14 cellular contexts compared by ENCODE assay signal in genomic region chr2:88757025-88757424, GRCh38.
DNase-seq lines count a peak whose midpoint lies in the region; ATAC-seq, FAIRE-seq and TF ChIP-seq lines count a peak whose summit lies in the region.
"Had no signal": no experiment of that assay in that cellular context is flagged by ENCODE, and none has a peak within 500 bp of the region (broad histone marks: within the 10 kb centered on the region; RNA-seq: fewer than 3 reads in every experiment).

No MANE protein-coding gene starts in this region.

- TF ChIP-seq EP300 in HepG2 (IDR thresholded peaks at IDR 0.05; ENCODE audit: low read depth in 2 of 2, low read length in 2 of 2) (no peak), HepG2 (CRISPR knock-in tag; IDR thresholded peaks at IDR 0.05; ENCODE audit: borderline replicate concordance) (no peak)

- no peak overlapping the region for H3K4me3 Mint-ChIP-seq in activated naive CD8-positive, alpha-beta T cell treated with anti-CD3 and anti-CD28 coated beads for 36 hours
- no peak overlapping the region for H3K4me3 Mint-ChIP-seq in activated naive CD8-positive, alpha-beta T cell treated with anti-CD3 and anti-CD28 coated beads, Interleukin-2, amount 50 U/mL, for 24 hours
- H3K4me3 Mint-ChIP-seq: HFFc6 had no signal

- no peaks in the 10 kb centered on the region for H3K79me2 ChIP-seq in OCI-LY1 (ENCODE audit: insufficient read depth, low read length)
- no peaks in the 10 kb centered on the region for H3K79me2 ChIP-seq in HepG2 (ENCODE audit: insufficient read depth, low read length)

- H3K9ac ChIP-seq in OCI-LY1 (ENCODE audit: low read length) (no peak overlapping the region), HepG2 (ENCODE audit: insufficient read depth, low read depth, low read length) (no peak overlapping the region)

- H3K36me3 Mint-ChIP-seq in activated naive CD8-positive, alpha-beta T cell treated with anti-CD3 and anti-CD28 coated beads for 36 hours = peaks cover 64% of the 10 kb centered on the region
- peaks cover 49% of the 10 kb centered on the region for H3K36me3 Mint-ChIP-seq in activated naive CD8-positive, alpha-beta T cell treated with anti-CD3 and anti-CD28 coated beads, Interleukin-2, amount 50 U/mL, for 24 hours (ENCODE audit: low read depth)

- no peaks in the 10 kb centered on the region for H3K27me3 Mint-ChIP-seq in activated naive CD8-positive, alpha-beta T cell treated with anti-CD3 and anti-CD28 coated beads for 36 hours
- H3K27me3 Mint-ChIP-seq in activated naive CD8-positive, alpha-beta T cell treated with anti-CD3 and anti-CD28 coated beads, Interleukin-2, amount 50 U/mL, for 24 hours = peaks cover 3% of the 10 kb centered on the region
- H3K27me3 Mint-ChIP-seq: IgD-negative memory B cell had no signal

- DNase-seq in activated naive CD8-positive, alpha-beta T cell treated with anti-CD3 and anti-CD28 coated beads for 36 hours = no peak
- DNase-seq in activated naive CD8-positive, alpha-beta T cell treated with anti-CD3 and anti-CD28 coated beads, Interleukin-2, amount 50 U/mL, for 24 hours = no peak
- DNase-seq in HepG2 (ENCODE audit: low spot score) = no peak
- no peak for DNase-seq in upper lobe of right lung
- no peak for DNase-seq in right atrium auricular region (ENCODE audit: low spot score)
- no peak for DNase-seq in NCI-H345 (lab: John Stamatoyannopoulos, UW)
- no peak for DNase-seq in prostate gland (ENCODE audit: low spot score)
- DNase-seq: Calu3, DMS 273 treated with DMSO at 0.1 percent for 48 hours, HCEC 1CT, HFFc6 had no signal

- TF ChIP-seq POLR2A in HepG2 (IDR thresholded peaks at IDR 0.05; ENCODE audit: insufficient read depth in 1 of 2, low read depth in 2 of 2, low read length in 2 of 2) (no peak), prostate gland (IDR thresholded peaks at IDR 0.05) (no peak)

- BruUV-seq in HepG2 (replicated peaks; lab: Mats Ljungman, UMichigan) = no TSS peak

- no peaks in the 10 kb centered on the region for H3K9me2 ChIP-seq in OCI-LY1 (ENCODE audit: low read depth, low read length)

- peak overlapping the region; percentile 3 for H3K27ac Mint-ChIP-seq in activated naive CD8-positive, alpha-beta T cell treated with anti-CD3 and anti-CD28 coated beads for 36 hours
- H3K27ac Mint-ChIP-seq in activated naive CD8-positive, alpha-beta T cell treated with anti-CD3 and anti-CD28 coated beads, Interleukin-2, amount 50 U/mL, for 24 hours = no peak overlapping the region
- H3K27ac Mint-ChIP-seq: HFFc6 had no signal

- H3K4me1 Mint-ChIP-seq in activated naive CD8-positive, alpha-beta T cell treated with anti-CD3 and anti-CD28 coated beads for 36 hours = peaks cover 28% of the 10 kb centered on the region
- peaks cover 26% of the 10 kb centered on the region for H3K4me1 Mint-ChIP-seq in activated naive CD8-positive, alpha-beta T cell treated with anti-CD3 and anti-CD28 coated beads, Interleukin-2, amount 50 U/mL, for 24 hours

- POLR2A ChIA-PET in HepG2 (lab: Yijun Ruan, JAX) = no interaction called here

- H3K36me3 ChIP-seq in OCI-LY1 (ENCODE audit: insufficient read depth, low read length) (peaks cover 9% of the 10 kb centered on the region), HepG2 (replicated peaks in 1 of 2; ENCODE audit: control insufficient read depth in 1 of 2, insufficient read depth in 2 of 2, low read length in 2 of 2) (peaks cover 1 to 4% of the 10 kb centered on the region in 2 experiments; a peak in 2 of 5 replicates), upper lobe of right lung (peaks cover 10% of the 10 kb centered on the region), right atrium auricular region (no peaks in the 10 kb centered on the region), prostate gland (no peaks in the 10 kb centered on the region)

- in situ Hi-C loops in HepG2 (cut with HindIII; ENCODE audit: extremely low pct_ligation_motif_present, low pct_unique_long_range_greater_than_20kb) = no loop called here

- H3K4me3 ChIP-seq in OCI-LY1 (ENCODE audit: low read depth, low read length, poor library complexity, severe bottlenecking) (no peak overlapping the region), HepG2 (replicated peaks in 1 of 3; ENCODE audit: insufficient read depth in 1 of 3, low read depth in 2 of 3, low read length in 3 of 3) (no peak overlapping the region), upper lobe of right lung (no peak overlapping the region), right atrium auricular region (no peak overlapping the region), prostate gland (no peak overlapping the region)

- no peaks in the 10 kb centered on the region for H3K27me3 ChIP-seq in OCI-LY1 (ENCODE audit: insufficient read depth, low read length)
- H3K27me3 ChIP-seq in HepG2 (ENCODE audit: control insufficient read depth in 1 of 2, insufficient read depth in 2 of 2, low read length in 2 of 2) = no peaks in the 10 kb centered on the region
- H3K27me3 ChIP-seq in upper lobe of right lung = no peaks in the 10 kb centered on the region
- H3K27me3 ChIP-seq in right atrium auricular region = no peaks in the 10 kb centered on the region
- H3K27me3 ChIP-seq in prostate gland (replicated peaks; ENCODE audit: insufficient read depth) = no peaks in the 10 kb centered on the region

- H3K9me3 ChIP-seq in OCI-LY1 (ENCODE audit: low read length) = peaks cover 6% of the 10 kb centered on the region
- H3K9me3 ChIP-seq in HepG2 (ENCODE audit: low read length) = peaks cover 21% of the 10 kb centered on the region
- H3K9me3 ChIP-seq in upper lobe of right lung = peaks cover 9% of the 10 kb centered on the region
- peaks cover 0 to 13% of the 10 kb centered on the region in 2 donors for H3K9me3 ChIP-seq in right atrium auricular region
- no peaks in the 10 kb centered on the region for H3K9me3 ChIP-seq in prostate gland

- no peak for FAIRE-seq in HepG2 (lab: Jason Lieb, UNC)
- FAIRE-seq: A204.1 had no signal

- intact Hi-C loops in HepG2 (cut with micrococcal nuclease; ENCODE audit: unreplicated experiment) (no loop called here), upper lobe of right lung (cut with DNase I) (no loop called here), prostate gland (cut with DNase I) (no loop called here)

- H3K4me1 ChIP-seq in OCI-LY1 (ENCODE audit: insufficient read depth, low read length, severe bottlenecking) (peaks cover 48% of the 10 kb centered on the region), HepG2 (ENCODE audit: insufficient read depth, low read length) (no peaks in the 10 kb centered on the region), upper lobe of right lung (no peaks in the 10 kb centered on the region), right atrium auricular region (no peaks in the 10 kb centered on the region), prostate gland (replicated peaks) (no peaks in the 10 kb centered on the region)

- no peak for TF ChIP-seq RAD21 in HepG2 (CRISPR knock-in tag; IDR thresholded peaks at IDR 0.05)

- WGBS in HepG2 (ENCODE audit: low lambda C conversion rate) = 58% methylated on average over 6 of the region's 8 CpGs
- 93% methylated on average over 8 of the region's 8 CpGs for WGBS in prostate gland

- no peaks in the 10 kb centered on the region; the same call in 1 of the 2 replicates for H3F3A ChIP-seq in OCI-LY1 (ENCODE audit: insufficient read depth, low read length)

- TF ChIP-seq CTCF in OCI-LY1 (IDR thresholded peaks at IDR 0.05; ENCODE audit: low read length) (no peak), HepG2 (CRISPR knock-in tag; IDR thresholded peaks at IDR 0.05) (no peak), upper lobe of right lung (IDR thresholded peaks at IDR 0.05) (no peak), right atrium auricular region (IDR thresholded peaks at IDR 0.05) (no peak), prostate gland (IDR thresholded peaks at IDR 0.05) (no peak)

- H2AFZ ChIP-seq in OCI-LY1 (ENCODE audit: low read length) = no peak overlapping the region
- H2AFZ ChIP-seq in HepG2 (ENCODE audit: low read length) = no peak overlapping the region

- H3K27ac ChIP-seq in OCI-LY1 (ENCODE audit: low read depth, low read length, poor library complexity, severe bottlenecking) (peak overlapping the region; percentile 99), HepG2 (ENCODE audit: extremely low read length, insufficient read depth, low read length) (no peak overlapping the region), upper lobe of right lung (no peak overlapping the region), right atrium auricular region (no peak overlapping the region), prostate gland (no peak overlapping the region)

- CTCF ChIA-PET in HepG2 (lab: Yijun Ruan, JAX; ENCODE audit: low intra/inter-chr PET ratio, low total read pairs) = no interaction called here

- ATAC-seq in activated naive CD8-positive, alpha-beta T cell treated with anti-CD3 and anti-CD28 coated beads, Interleukin-2, amount 50 U/mL, for 24 hours = no peak
- ATAC-seq in HepG2 (peak; percentile 42), upper lobe of right lung (peak; percentile 10)

- H3K9me3 Mint-ChIP-seq in activated naive CD8-positive, alpha-beta T cell treated with anti-CD3 and anti-CD28 coated beads for 36 hours = peaks cover 11% of the 10 kb centered on the region
- peaks cover 19% of the 10 kb centered on the region for H3K9me3 Mint-ChIP-seq in activated naive CD8-positive, alpha-beta T cell treated with anti-CD3 and anti-CD28 coated beads, Interleukin-2, amount 50 U/mL, for 24 hours

- H3K4me2 ChIP-seq in OCI-LY1 (ENCODE audit: low read length) = no peak overlapping the region
- no peak overlapping the region for H3K4me2 ChIP-seq in HepG2 (ENCODE audit: low read depth, low read length)

- H4K20me1 ChIP-seq in OCI-LY1 (ENCODE audit: insufficient read depth, low read length) (no peaks in the 10 kb centered on the region), HepG2 (ENCODE audit: insufficient read depth, low read length) (no peaks in the 10 kb centered on the region)

TF ChIP-seq in HepG2, 621 proteins besides CTCF, POLR2A, EP300 and RAD21 (continues in another document):
- no peak for TF ChIP-seq ZNF607 (CRISPR knock-in tag; IDR thresholded peaks at IDR 0.05; ENCODE audit: borderline replicate concordance)
- TF ChIP-seq, protein P1, sequence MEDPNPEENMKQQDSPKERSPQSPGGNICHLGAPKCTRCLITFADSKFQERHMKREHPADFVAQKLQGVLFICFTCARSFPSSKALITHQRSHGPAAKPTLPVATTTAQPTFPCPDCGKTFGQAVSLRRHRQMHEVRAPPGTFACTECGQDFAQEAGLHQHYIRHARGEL (CRISPR knock-in tag; IDR thresholded peaks at IDR 0.05) = no peak
- TF ChIP-seq ZNF674 (CRISPR knock-in tag; IDR thresholded peaks at IDR 0.05; ENCODE audit: low read depth) = no peak
- no peak for TF ChIP-seq MYNN (CRISPR knock-in tag; IDR thresholded peaks at IDR 0.05; ENCODE audit: low read depth)
- TF ChIP-seq MIER3 (CRISPR knock-in tag; IDR thresholded peaks at IDR 0.05; ENCODE audit: borderline replicate concordance) = no peak
- no peak for TF ChIP-seq TARDBP (CRISPR knock-in tag; IDR thresholded peaks at IDR 0.05)
- no peak for TF ChIP-seq TBP (CRISPR knock-in tag; IDR thresholded peaks at IDR 0.05)
- TF ChIP-seq MED8 (CRISPR knock-in tag; IDR thresholded peaks at IDR 0.05; ENCODE audit: insufficient replicate concordance) = no peak
- TF ChIP-seq PHF21A (CRISPR knock-in tag; IDR thresholded peaks at IDR 0.05) = no peak
- no peak for TF ChIP-seq ZNF841 (CRISPR knock-in tag; IDR thresholded peaks at IDR 0.05; ENCODE audit: borderline replicate concordance)
- TF ChIP-seq ZFP41 (CRISPR knock-in tag; IDR thresholded peaks at IDR 0.05; ENCODE audit: borderline replicate concordance) = no peak
- no peak for TF ChIP-seq TEAD2 (CRISPR knock-in tag; IDR thresholded peaks at IDR 0.05)
